In genomic region chr3:15102833-15103232, GRCh38 we compare ENCODE assay signal across 11 cellular contexts. TPM values are rescaled to one million over a fixed set of nuclear protein-coding genes. Genes with fewer than 3 reads are reported as not detected.
A peak's percentile ranks its signal among the peaks of the same experiment; 100 is the strongest.
DNase-seq lines count a peak whose midpoint lies in the region; ATAC-seq and TF ChIP-seq lines count a peak whose summit lies in the region.
"Had no signal": no experiment of that assay in that cellular context is flagged by ENCODE, and none has a peak within 500 bp of the region (broad histone marks: within the 10 kb centered on the region; RNA-seq: fewer than 3 reads in every experiment).

No MANE protein-coding gene starts in this region.

- H3K4me2 ChIP-seq in GM23338, result no peak overlapping the region

- no peak overlapping the region for H3K9ac ChIP-seq in rectal smooth muscle tissue (ENCODE audit: low read length)

- H3K4me3 Mint-ChIP-seq in GM23338, result no peak overlapping the region
- H3K4me3 Mint-ChIP-seq in WTC11, result no peak overlapping the region
- H3K4me3 Mint-ChIP-seq in effector memory CD8-positive, alpha-beta T cell, result no peak overlapping the region
- H3K4me3 Mint-ChIP-seq: H9 had no signal

- H3K9me2 ChIP-seq in GM23338 (ENCODE audit: insufficient read depth), result 0 out of 2 replicates have a peak, but pooled peaks cover 3% of the 10 kb centered on the region

- TF ChIP-seq CTCF in GM23338 (conservative IDR thresholded peaks at IDR 0.05; ENCODE audit: low read depth in 2 of 2) (no peak), WTC11 (IDR thresholded peaks at IDR 0.05) (no peak)

- H3F3A ChIP-seq in GM23338 (replicated peaks; ENCODE audit: low read depth), result no peaks in the 10 kb centered on the region

- DNase-seq in GM23338 (ENCODE audit: low spot score) (peak; percentile 26), WTC11 (ENCODE audit: low spot score) (no peak), left cardiac atrium (no peak), germinal center (ENCODE audit: low spot score) (no peak), NCI-H2081 treated with DMSO at 0.1 percent for 48 hours (lab: John Stamatoyannopoulos, UW) (no peak)
- DNase-seq in effector memory CD8-positive, alpha-beta T cell, result no peak
- DNase-seq in activated effector memory CD4-positive, alpha-beta T cell treated with anti-CD3 and anti-CD28 coated beads, Interleukin-2, amount 50 U/mL, for 16 hours, result no peak
- DNase-seq: H9, KBM-7, SHP77 treated with DMSO at 0.1 percent for 48 hours had no signal

- H3K27me3 ChIP-seq in GM23338 (ENCODE audit: insufficient read depth), result no peaks in the 10 kb centered on the region
- H3K27me3 ChIP-seq in rectal smooth muscle tissue (ENCODE audit: control insufficient read depth, insufficient read depth, low read length), result no peaks in the 10 kb centered on the region

- no peaks in the 10 kb centered on the region; the same call in 2 of the 3 replicates for H3K36me3 Mint-ChIP-seq in GM23338 (ENCODE audit: low read depth)
- no peaks in the 10 kb centered on the region for H3K36me3 Mint-ChIP-seq in WTC11
- H3K36me3 Mint-ChIP-seq in effector memory CD8-positive, alpha-beta T cell (ENCODE audit: insufficient read depth), result peaks cover 15% of the 10 kb centered on the region

- H3K27ac ChIP-seq in GM23338 (ENCODE audit: low read depth), result no peak overlapping the region
- peak overlapping the region; percentile 70 for H3K27ac ChIP-seq in rectal smooth muscle tissue (ENCODE audit: low read depth, low read length)

- H3K4me3 ChIP-seq in GM23338, result no peak overlapping the region
- H3K4me3 ChIP-seq in rectal smooth muscle tissue (ENCODE audit: low read length), result no peak overlapping the region

- CTCF ChIA-PET in WTC11 (lab: Charles Lee), result interaction anchor here (0.6 kb wide), 1 partner anchor 122 kb away, joined by 3 read pairs; no protein-coding TSS in a partner anchor

- H3K9me3 Mint-ChIP-seq in GM23338, result no peaks in the 10 kb centered on the region
- H3K9me3 Mint-ChIP-seq in WTC11, result no peaks in the 10 kb centered on the region
- H3K9me3 Mint-ChIP-seq in effector memory CD8-positive, alpha-beta T cell, result no peaks in the 10 kb centered on the region
- H3K9me3 Mint-ChIP-seq: H9 had no signal

- POLR2A ChIA-PET in WTC11 (lab: Charles Lee), result no interaction called here

- ATAC-seq in GM23338 (no peak), WTC11 (no peak), left cardiac atrium (peak; percentile 50 to 61)
- no peak for ATAC-seq in effector memory CD8-positive, alpha-beta T cell (replicated peaks)

- H3K4me1 ChIP-seq in GM23338 (ENCODE audit: insufficient read depth) (peaks cover 6% of the 10 kb centered on the region; the same call in 1 of the 2 replicates), rectal smooth muscle tissue (ENCODE audit: control insufficient read depth, insufficient read depth, low read length) (peaks cover 6% of the 10 kb centered on the region)

- intact Hi-C loops in left cardiac atrium (cut with DNase I), result no loop called here

- no peaks in the 10 kb centered on the region for H4K20me1 ChIP-seq in GM23338 (replicated peaks; ENCODE audit: insufficient read depth)

- H3K36me3 ChIP-seq in GM23338 (ENCODE audit: insufficient read depth) (no peaks in the 10 kb centered on the region), rectal smooth muscle tissue (ENCODE audit: control insufficient read depth, insufficient read depth, low read length) (no peaks in the 10 kb centered on the region)

- H3K27me3 Mint-ChIP-seq in GM23338 (ENCODE audit: insufficient read depth, low read depth, poor library complexity), result peaks cover 8% of the 10 kb centered on the region
- peaks cover 2% of the 10 kb centered on the region; the same call in 1 of the 2 replicates for H3K27me3 Mint-ChIP-seq in WTC11 (ENCODE audit: low read depth)
- peaks cover 18 to 20% of the 10 kb centered on the region in 2 donors for H3K27me3 Mint-ChIP-seq in effector memory CD8-positive, alpha-beta T cell

- H3K27ac Mint-ChIP-seq in GM23338, result no peak overlapping the region
- H3K27ac Mint-ChIP-seq in WTC11, result no peak overlapping the region
- H3K27ac Mint-ChIP-seq in effector memory CD8-positive, alpha-beta T cell, result no peak overlapping the region
- H3K27ac Mint-ChIP-seq: H9 had no signal

- peak overlapping the region; percentile 93; the same call in 1 of the 2 replicates for H2AFZ ChIP-seq in GM23338

- H3K4me1 Mint-ChIP-seq in GM23338 (peaks cover 15% of the 10 kb centered on the region), WTC11 (peaks cover 21% of the 10 kb centered on the region)
- peaks cover 19 to 21% of the 10 kb centered on the region in 2 donors for H3K4me1 Mint-ChIP-seq in effector memory CD8-positive, alpha-beta T cell (ENCODE audit: low read depth in 2 of 2)

- peaks cover 7% of the 10 kb centered on the region for H3K79me2 ChIP-seq in GM23338 (replicated peaks; ENCODE audit: insufficient read depth)

TF ChIP-seq in GM23338, 12 proteins besides CTCF, POLR2A, EP300 and RAD21:
- TF ChIP-seq POLR2AphosphoS5 (IDR thresholded peaks at IDR 0.05; ENCODE audit: low read depth) (no peak), JUNB (IDR thresholded peaks at IDR 0.05; ENCODE audit: unreplicated experiment) (no peak), CREB1 (CRISPR knock-in tag; IDR thresholded peaks at IDR 0.05; ENCODE audit: low read depth) (no peak), STAT1 (IDR thresholded peaks at IDR 0.05; ENCODE audit: unreplicated experiment) (no peak), ZNF114 (CRISPR knock-in tag; IDR thresholded peaks at IDR 0.05) (no peak)

TF ChIP-seq in WTC11, 78 proteins besides CTCF, POLR2A, EP300 and RAD21:
- TF ChIP-seq ETV6 (CRISPR knock-in tag; IDR thresholded peaks at IDR 0.05) (no peak), NFYB (CRISPR knock-in tag; conservative IDR thresholded peaks at IDR 0.05; ENCODE audit: low read depth) (no peak), PRDM15 (CRISPR knock-in tag; IDR thresholded peaks at IDR 0.05) (peak; percentile 29; the same call in 1 of the 2 replicates)

RNA-seq across cellular contexts. Expression of gene RBSN, which starts 3.9 kb away (rescaled TPM):
- 26.5 and 33.2 TPM in 2 replicates for total RNA-seq in GM23338 (2014; rRNA removed; shearing (Covaris generic))
- polyA plus RNA-seq in GM23338 (2016; fragmentation: Nextera tagmentation; extraction: Ambion mirVana), result 10.6 and 10.8 TPM in 2 replicates
- total RNA-seq in WTC11 (2021), result 20.7 to 24.2 TPM (median 21.5 TPM) in 3 replicates
- total RNA-seq in left cardiac atrium, result 10 to 100 TPM; 18.7 to 20.8 TPM

RNA-seq across cellular contexts. Expression of gene MRPS25, which starts 37.7 kb away (rescaled TPM):
- total RNA-seq in GM23338 (2014; rRNA removed; shearing (Covaris generic)), result 41.0 and 47.9 TPM in 2 replicates
- polyA plus RNA-seq in GM23338 (2016; fragmentation: Nextera tagmentation; extraction: Ambion mirVana), result 61.1 and 75.0 TPM in 2 replicates
- total RNA-seq in WTC11 (2021) (69.7 to 72.7 TPM (median 70.1 TPM) in 3 replicates), left cardiac atrium (10 to 100 TPM; 88.1 to 88.4 TPM)

Comparison
In these comparisons a context has a peak if more than half of its experiments do, and no peak if none do; other contexts are left out.
1. ATAC-seq: peak in left cardiac atrium (2 of 2); none in GM23338 (single experiment), WTC11 (single experiment) and effector memory CD8-positive, alpha-beta T cell (single experiment).